1 cellular context compared by ENCODE assay signal in the genomic region with DNA sequence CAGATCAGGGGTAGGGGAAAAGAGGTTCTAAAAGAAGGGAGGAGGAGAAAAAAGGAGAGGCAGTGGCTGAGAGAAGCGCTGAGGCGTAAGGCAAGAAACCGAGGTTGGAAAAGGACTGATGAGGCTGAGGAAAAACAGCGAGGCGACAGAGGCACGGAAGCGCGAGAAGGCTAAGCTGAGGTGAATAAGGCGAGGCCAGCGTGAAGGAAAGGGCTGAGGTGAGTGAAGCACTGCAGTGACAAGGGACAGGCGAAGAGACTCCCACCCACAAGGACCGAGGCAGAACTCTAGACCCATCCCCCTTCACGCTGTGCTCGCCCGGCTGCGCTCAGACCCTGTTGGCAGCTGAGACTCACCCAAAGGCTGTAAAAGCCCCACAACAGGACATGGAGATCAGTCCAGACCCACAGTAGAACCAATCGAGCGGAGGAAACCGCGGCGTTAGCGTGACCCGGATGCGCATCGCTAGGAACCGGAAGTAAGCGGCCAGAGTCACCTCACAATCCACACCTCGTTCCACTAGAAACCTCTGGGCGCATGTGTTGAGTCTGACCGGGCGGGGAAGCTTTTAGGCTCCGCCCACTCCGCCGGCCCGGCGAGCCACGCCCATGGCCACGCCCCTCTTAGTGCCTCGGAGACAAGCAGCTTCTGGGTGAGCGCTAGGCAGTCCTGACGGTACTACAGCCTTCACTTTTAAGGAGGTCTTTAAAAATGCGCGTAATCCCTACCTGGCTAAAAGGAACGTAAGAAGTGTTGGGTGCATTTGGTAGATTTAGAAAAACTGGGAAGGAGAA.
TF ChIP-seq lines count a peak whose summit lies in the region.

A gene with protein sequence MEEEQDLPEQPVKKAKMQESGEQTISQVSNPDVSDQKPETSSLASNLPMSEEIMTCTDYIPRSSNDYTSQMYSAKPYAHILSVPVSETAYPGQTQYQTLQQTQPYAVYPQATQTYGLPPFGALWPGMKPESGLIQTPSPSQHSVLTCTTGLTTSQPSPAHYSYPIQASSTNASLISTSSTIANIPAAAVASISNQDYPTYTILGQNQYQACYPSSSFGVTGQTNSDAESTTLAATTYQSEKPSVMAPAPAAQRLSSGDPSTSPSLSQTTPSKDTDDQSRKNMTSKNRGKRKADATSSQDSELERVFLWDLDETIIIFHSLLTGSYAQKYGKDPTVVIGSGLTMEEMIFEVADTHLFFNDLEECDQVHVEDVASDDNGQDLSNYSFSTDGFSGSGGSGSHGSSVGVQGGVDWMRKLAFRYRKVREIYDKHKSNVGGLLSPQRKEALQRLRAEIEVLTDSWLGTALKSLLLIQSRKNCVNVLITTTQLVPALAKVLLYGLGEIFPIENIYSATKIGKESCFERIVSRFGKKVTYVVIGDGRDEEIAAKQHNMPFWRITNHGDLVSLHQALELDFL (minus strand): TSS at position 443 of the 794 bp plus-strand sequence. CDS start 30,584 bp downstream, outside the sequence.

TF ChIP-seq in HepG2, 621 proteins besides CTCF, POLR2A, EP300 and RAD21 (continued from another document and continues in another):
- TF ChIP-seq, protein P1, sequence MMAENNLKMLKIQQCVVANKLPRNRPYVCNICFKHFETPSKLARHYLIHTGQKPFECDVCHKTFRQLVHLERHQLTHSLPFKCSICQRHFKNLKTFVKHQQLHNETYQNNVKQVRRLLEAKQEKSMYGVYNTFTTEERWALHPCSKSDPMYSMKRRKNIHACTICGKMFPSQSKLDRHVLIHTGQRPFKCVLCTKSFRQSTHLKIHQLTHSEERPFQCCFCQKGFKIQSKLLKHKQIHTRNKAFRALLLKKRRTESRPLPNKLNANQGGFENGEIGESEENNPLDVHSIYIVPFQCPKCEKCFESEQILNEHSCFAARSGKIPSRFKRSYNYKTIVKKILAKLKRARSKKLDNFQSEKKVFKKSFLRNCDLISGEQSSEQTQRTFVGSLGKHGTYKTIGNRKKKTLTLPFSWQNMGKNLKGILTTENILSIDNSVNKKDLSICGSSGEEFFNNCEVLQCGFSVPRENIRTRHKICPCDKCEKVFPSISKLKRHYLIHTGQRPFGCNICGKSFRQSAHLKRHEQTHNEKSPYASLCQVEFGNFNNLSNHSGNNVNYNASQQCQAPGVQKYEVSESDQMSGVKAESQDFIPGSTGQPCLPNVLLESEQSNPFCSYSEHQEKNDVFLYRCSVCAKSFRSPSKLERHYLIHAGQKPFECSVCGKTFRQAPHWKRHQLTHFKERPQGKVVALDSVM (CRISPR knock-in tag; IDR thresholded peaks at IDR 0.05): 0 out of 2 replicates have a peak, but pooled peaks have one; percentile 29
- TF ChIP-seq YEATS2 (CRISPR knock-in tag; IDR thresholded peaks at IDR 0.05; ENCODE audit: borderline replicate concordance): peak; percentile 81
- peak; percentile 23; the same call in 1 of the 2 replicates for TF ChIP-seq ZNF547 (CRISPR knock-in tag; IDR thresholded peaks at IDR 0.05)
- TF ChIP-seq HHEX (CRISPR knock-in tag; IDR thresholded peaks at IDR 0.05): no peak
- peak; percentile 50 for TF ChIP-seq CREB1 (IDR thresholded peaks at IDR 0.05)
- peak; percentile 67; the same call in 1 of the 2 replicates for TF ChIP-seq CREB1 (CRISPR knock-in tag; IDR thresholded peaks at IDR 0.05)
- no peak for TF ChIP-seq ZNF263 (CRISPR knock-in tag; IDR thresholded peaks at IDR 0.05)
- no peak for TF ChIP-seq MTF1 (CRISPR knock-in tag; IDR thresholded peaks at IDR 0.05)
- TF ChIP-seq ZBTB3 (CRISPR knock-in tag; IDR thresholded peaks at IDR 0.05; ENCODE audit: borderline replicate concordance, low read depth): no peak
- TF ChIP-seq ZFP36L1 (CRISPR knock-in tag; IDR thresholded peaks at IDR 0.05): no peak; the same call in 1 of the 2 replicates
- TF ChIP-seq ZNF329 (CRISPR knock-in tag; IDR thresholded peaks at IDR 0.05; ENCODE audit: low read depth): 0 out of 2 replicates have a peak, but pooled peaks have one; percentile 23
- TF ChIP-seq ISL2 (CRISPR knock-in tag; IDR thresholded peaks at IDR 0.05): peak; percentile 42; the same call in 1 of the 2 replicates
- peak; percentile 28; the same call in 1 of the 2 replicates for TF ChIP-seq ZNF230 (CRISPR knock-in tag; IDR thresholded peaks at IDR 0.05)
- TF ChIP-seq ZNF160 (CRISPR knock-in tag; IDR thresholded peaks at IDR 0.05): no peak
- TF ChIP-seq REPIN1 (CRISPR knock-in tag; IDR thresholded peaks at IDR 0.05; ENCODE audit: borderline replicate concordance, low read depth): no peak
- no peak for TF ChIP-seq ZNF3 (CRISPR knock-in tag; IDR thresholded peaks at IDR 0.05)
- TF ChIP-seq TP53 (CRISPR knock-in tag; conservative IDR thresholded peaks at IDR 0.05): no peak
- no peak for TF ChIP-seq ZNF629 (CRISPR knock-in tag; conservative IDR thresholded peaks at IDR 0.05)
- TF ChIP-seq ZNF773 (CRISPR knock-in tag; IDR thresholded peaks at IDR 0.05; ENCODE audit: borderline replicate concordance): no peak
- TF ChIP-seq, protein P2, sequence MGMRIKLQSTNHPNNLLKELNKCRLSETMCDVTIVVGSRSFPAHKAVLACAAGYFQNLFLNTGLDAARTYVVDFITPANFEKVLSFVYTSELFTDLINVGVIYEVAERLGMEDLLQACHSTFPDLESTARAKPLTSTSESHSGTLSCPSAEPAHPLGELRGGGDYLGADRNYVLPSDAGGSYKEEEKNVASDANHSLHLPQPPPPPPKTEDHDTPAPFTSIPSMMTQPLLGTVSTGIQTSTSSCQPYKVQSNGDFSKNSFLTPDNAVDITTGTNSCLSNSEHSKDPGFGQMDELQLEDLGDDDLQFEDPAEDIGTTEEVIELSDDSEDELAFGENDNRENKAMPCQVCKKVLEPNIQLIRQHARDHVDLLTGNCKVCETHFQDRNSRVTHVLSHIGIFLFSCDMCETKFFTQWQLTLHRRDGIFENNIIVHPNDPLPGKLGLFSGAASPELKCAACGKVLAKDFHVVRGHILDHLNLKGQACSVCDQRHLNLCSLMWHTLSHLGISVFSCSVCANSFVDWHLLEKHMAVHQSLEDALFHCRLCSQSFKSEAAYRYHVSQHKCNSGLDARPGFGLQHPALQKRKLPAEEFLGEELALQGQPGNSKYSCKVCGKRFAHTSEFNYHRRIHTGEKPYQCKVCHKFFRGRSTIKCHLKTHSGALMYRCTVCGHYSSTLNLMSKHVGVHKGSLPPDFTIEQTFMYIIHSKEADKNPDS (CRISPR knock-in tag; IDR thresholded peaks at IDR 0.05): no peak
- no peak for TF ChIP-seq MATR3 (CRISPR knock-in tag; IDR thresholded peaks at IDR 0.05)
- 0 out of 2 replicates have a peak, but pooled peaks have one; percentile 29 for TF ChIP-seq ZNF816 (CRISPR knock-in tag; IDR thresholded peaks at IDR 0.05; ENCODE audit: borderline replicate concordance)
- 0 out of 2 replicates have a peak, but pooled peaks have one; percentile 47 for TF ChIP-seq ZNF615 (CRISPR knock-in tag; IDR thresholded peaks at IDR 0.05; ENCODE audit: borderline replicate concordance)
- TF ChIP-seq ZNF878 (CRISPR knock-in tag; IDR thresholded peaks at IDR 0.05): no peak; the same call in 1 of the 2 replicates
- TF ChIP-seq ZNF335 (CRISPR knock-in tag; IDR thresholded peaks at IDR 0.05): no peak
- no peak for TF ChIP-seq ZNF549 (CRISPR knock-in tag; IDR thresholded peaks at IDR 0.05)
- TF ChIP-seq, protein P3, sequence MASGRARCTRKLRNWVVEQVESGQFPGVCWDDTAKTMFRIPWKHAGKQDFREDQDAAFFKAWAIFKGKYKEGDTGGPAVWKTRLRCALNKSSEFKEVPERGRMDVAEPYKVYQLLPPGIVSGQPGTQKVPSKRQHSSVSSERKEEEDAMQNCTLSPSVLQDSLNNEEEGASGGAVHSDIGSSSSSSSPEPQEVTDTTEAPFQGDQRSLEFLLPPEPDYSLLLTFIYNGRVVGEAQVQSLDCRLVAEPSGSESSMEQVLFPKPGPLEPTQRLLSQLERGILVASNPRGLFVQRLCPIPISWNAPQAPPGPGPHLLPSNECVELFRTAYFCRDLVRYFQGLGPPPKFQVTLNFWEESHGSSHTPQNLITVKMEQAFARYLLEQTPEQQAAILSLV (CRISPR knock-in tag; IDR thresholded peaks at IDR 0.05; ENCODE audit: borderline replicate concordance): peak; percentile 55; the same call in 1 of the 2 replicates
- TF ChIP-seq, protein P4, sequence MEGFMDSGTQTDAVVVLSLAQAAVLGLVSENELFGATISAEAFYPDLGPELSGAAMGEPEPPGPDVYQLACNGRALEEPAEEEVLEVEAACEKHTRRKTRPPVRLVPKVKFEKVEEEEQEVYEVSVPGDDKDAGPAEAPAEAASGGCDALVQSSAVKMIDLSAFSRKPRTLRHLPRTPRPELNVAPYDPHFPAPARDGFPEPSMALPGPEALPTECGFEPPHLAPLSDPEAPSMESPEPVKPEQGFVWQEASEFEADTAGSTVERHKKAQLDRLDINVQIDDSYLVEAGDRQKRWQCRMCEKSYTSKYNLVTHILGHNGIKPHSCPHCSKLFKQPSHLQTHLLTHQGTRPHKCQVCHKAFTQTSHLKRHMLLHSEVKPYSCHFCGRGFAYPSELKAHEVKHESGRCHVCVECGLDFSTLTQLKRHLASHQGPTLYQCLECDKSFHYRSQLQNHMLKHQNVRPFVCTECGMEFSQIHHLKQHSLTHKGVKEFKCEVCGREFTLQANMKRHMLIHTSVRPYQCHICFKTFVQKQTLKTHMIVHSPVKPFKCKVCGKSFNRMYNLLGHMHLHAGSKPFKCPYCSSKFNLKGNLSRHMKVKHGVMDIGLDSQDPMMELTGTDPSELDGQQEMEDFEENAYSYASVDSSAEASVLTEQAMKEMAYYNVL (CRISPR knock-in tag; IDR thresholded peaks at IDR 0.05; ENCODE audit: borderline replicate concordance): no peak
- 0 out of 2 replicates have a peak, but pooled peaks have one; percentile 11 for TF ChIP-seq BHLHE40 (IDR thresholded peaks at IDR 0.05; ENCODE audit: low read length)
- peak; percentile 77 for TF ChIP-seq ZNF747 (CRISPR knock-in tag; IDR thresholded peaks at IDR 0.05; ENCODE audit: borderline replicate concordance)
- peak; percentile 93 for TF ChIP-seq THAP11 (CRISPR knock-in tag; IDR thresholded peaks at IDR 0.05)
- no peak for TF ChIP-seq XBP1 (CRISPR knock-in tag; IDR thresholded peaks at IDR 0.05)
- no peak for TF ChIP-seq LCORL (IDR thresholded peaks at IDR 0.05)
- TF ChIP-seq LCORL (CRISPR knock-in tag; IDR thresholded peaks at IDR 0.05): peak; percentile 71; the same call in 1 of the 2 replicates
- TF ChIP-seq, protein P5, sequence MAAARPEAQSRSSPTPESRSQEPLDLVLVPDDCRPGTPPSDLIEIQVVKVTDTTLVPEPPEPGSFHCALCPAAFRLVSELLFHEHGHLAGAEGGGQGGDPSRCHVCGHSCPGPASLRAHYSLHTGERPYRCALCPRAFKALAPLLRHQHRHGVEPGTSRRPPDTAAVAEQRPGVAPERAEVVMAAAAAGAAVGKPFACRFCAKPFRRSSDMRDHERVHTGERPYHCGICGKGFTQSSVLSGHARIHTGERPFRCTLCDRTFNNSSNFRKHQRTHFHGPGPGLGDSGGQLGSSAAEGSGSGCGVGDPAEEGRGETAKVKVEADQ (CRISPR knock-in tag; IDR thresholded peaks at IDR 0.05; ENCODE audit: borderline replicate concordance): no peak
- no peak for TF ChIP-seq ZFP36 (IDR thresholded peaks at IDR 0.05; ENCODE audit: borderline replicate concordance, low read depth, low read length, partially characterized antibody)
- TF ChIP-seq ZBTB7B (CRISPR knock-in tag; IDR thresholded peaks at IDR 0.05): no peak
- no peak for TF ChIP-seq ZNF558 (CRISPR knock-in tag; IDR thresholded peaks at IDR 0.05; ENCODE audit: borderline replicate concordance)
- no peak for TF ChIP-seq MIER2 (CRISPR knock-in tag; IDR thresholded peaks at IDR 0.05)
- TF ChIP-seq TCF12 (IDR thresholded peaks at IDR 0.05): no peak
- no peak for TF ChIP-seq TCF12 (CRISPR knock-in tag; IDR thresholded peaks at IDR 0.05)
- TF ChIP-seq NFYB (CRISPR knock-in tag; IDR thresholded peaks at IDR 0.05): peak; percentile 23; the same call in 1 of the 2 replicates
- TF ChIP-seq ZNF616 (CRISPR knock-in tag; IDR thresholded peaks at IDR 0.05; ENCODE audit: low read depth): 0 out of 2 replicates have a peak, but pooled peaks have one; percentile 28
- peak; percentile 95 for TF ChIP-seq KMT2A (CRISPR knock-in tag; IDR thresholded peaks at IDR 0.05)
- no peak for TF ChIP-seq ZNF432 (CRISPR knock-in tag; IDR thresholded peaks at IDR 0.05; ENCODE audit: borderline replicate concordance)
- no peak; the same call in 1 of the 2 replicates for TF ChIP-seq CBX5 (CRISPR knock-in tag; IDR thresholded peaks at IDR 0.05; ENCODE audit: borderline replicate concordance)
- TF ChIP-seq, protein P6, sequence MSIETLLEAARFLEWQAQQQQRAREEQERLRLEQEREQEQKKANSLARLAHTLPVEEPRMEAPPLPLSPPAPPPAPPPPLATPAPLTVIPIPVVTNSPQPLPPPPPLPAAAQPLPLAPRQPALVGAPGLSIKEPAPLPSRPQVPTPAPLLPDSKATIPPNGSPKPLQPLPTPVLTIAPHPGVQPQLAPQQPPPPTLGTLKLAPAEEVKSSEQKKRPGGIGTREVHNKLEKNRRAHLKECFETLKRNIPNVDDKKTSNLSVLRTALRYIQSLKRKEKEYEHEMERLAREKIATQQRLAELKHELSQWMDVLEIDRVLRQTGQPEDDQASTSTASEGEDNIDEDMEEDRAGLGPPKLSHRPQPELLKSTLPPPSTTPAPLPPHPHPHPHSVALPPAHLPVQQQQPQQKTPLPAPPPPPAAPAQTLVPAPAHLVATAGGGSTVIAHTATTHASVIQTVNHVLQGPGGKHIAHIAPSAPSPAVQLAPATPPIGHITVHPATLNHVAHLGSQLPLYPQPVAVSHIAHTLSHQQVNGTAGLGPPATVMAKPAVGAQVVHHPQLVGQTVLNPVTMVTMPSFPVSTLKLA (IDR thresholded peaks at IDR 0.05): peak; percentile 70
- TF ChIP-seq RARA (CRISPR knock-in tag; IDR thresholded peaks at IDR 0.05): no peak; the same call in 1 of the 2 replicates
- TF ChIP-seq ZSCAN22 (CRISPR knock-in tag; IDR thresholded peaks at IDR 0.05): no peak
- TF ChIP-seq ZNF543 (CRISPR knock-in tag; IDR thresholded peaks at IDR 0.05): no peak
- no peak for TF ChIP-seq ZNF644 (CRISPR knock-in tag; IDR thresholded peaks at IDR 0.05; ENCODE audit: low read depth)
- TF ChIP-seq, protein P7, sequence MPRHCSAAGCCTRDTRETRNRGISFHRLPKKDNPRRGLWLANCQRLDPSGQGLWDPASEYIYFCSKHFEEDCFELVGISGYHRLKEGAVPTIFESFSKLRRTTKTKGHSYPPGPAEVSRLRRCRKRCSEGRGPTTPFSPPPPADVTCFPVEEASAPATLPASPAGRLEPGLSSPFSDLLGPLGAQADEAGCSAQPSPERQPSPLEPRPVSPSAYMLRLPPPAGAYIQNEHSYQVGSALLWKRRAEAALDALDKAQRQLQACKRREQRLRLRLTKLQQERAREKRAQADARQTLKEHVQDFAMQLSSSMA (CRISPR knock-in tag; IDR thresholded peaks at IDR 0.05): no peak
- TF ChIP-seq RFXANK (CRISPR knock-in tag; IDR thresholded peaks at IDR 0.05): no peak
- TF ChIP-seq RARG (CRISPR knock-in tag; IDR thresholded peaks at IDR 0.05; ENCODE audit: low read depth): no peak
